2 cellular contexts compared by ENCODE assay signal in genomic region chr12:49855890-49856289, GRCh38.
A peak's percentile ranks its signal among the peaks of the same experiment; 100 is the strongest.
ATAC-seq and TF ChIP-seq lines count a peak whose summit lies in the region.
"Not testable (repeated sequence)": the region's sequence is repeated elsewhere in the genome, so short reads cannot be mapped to it uniquely, and the experiment has no call there.

No MANE protein-coding gene starts in this region.

- not testable (repeated sequence) for H3K9me3 ChIP-seq in HEK293 (ENCODE audit: control insufficient read depth, insufficient read depth, low read depth, low read length)

- POLR2A ChIA-PET in HEK293 (lab: Yijun Ruan, JAX) = not testable (repeated sequence)

- not testable (repeated sequence) for H3K27ac ChIP-seq in HEK293 (ENCODE audit: extremely low read depth, low read depth, low read length)

- CTCF ChIA-PET in HEK293 (lab: Yijun Ruan, JAX) = interaction anchor here (0.6 to 1.3 kb wide), 4 partner anchors 11 to 45 kb away, joined by 3 to 6 read pairs (median 5); no protein-coding TSS in a partner anchor

- not testable (repeated sequence) for H3K4me1 ChIP-seq in HEK293 (ENCODE audit: control insufficient read depth, insufficient read depth, low read length)

- not testable (repeated sequence) for H3K4me3 ChIP-seq in HEK293 (ENCODE audit: low read depth, low read length)

- H3K36me3 ChIP-seq in HEK293 (ENCODE audit: control insufficient read depth in 2 of 2, insufficient read depth in 1 of 2, low read length in 2 of 2) = not testable (repeated sequence)

- ATAC-seq in SK-N-SH treated with all-trans-retinoic acid at 6 μM for 48 hours = not testable (repeated sequence)

- not testable (repeated sequence) for TF ChIP-seq CTCF in HEK293 (tag by site-specific recombination; IDR thresholded peaks at IDR 0.05)

TF ChIP-seq in HEK293, 187 proteins besides CTCF, POLR2A, EP300 and RAD21:
- peak; percentile 89 for TF ChIP-seq ZNF146 (tag by site-specific recombination; IDR thresholded peaks at IDR 0.05)
TF ChIP-seq in HEK293: peak in this region for 1; not testable (repeated sequence) for 186.

TF ChIP-seq in SK-N-SH treated with all-trans-retinoic acid at 6 μM for 48 hours, 23 proteins besides CTCF, POLR2A, EP300 and RAD21:
- TF ChIP-seq ZNF8 (CRISPR knock-in tag; IDR thresholded peaks at IDR 0.05) = peak; percentile 82
